Comparison of ENCODE assay signal across 28 cellular contexts in the genomic region with DNA sequence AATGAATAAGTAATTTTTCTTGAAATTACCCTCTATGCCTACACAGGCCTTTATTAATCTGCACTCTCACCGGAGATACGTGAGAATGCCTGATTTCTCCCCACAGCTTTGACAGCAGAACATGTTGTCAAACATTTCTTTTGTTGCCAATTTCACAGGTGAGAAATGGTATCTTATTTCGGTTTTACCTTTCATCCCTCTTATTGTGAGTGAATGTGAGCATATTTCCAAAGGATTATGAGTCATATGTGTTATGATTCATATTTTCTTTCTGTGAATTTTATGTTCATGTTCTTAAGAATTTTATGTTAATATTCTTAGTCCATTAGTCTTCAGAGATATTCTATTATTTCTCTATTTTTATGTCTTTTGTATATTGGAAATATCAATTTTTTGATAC.
"Had no signal": no experiment of that assay in that cellular context is flagged by ENCODE, and none has a peak within 500 bp of the region (broad histone marks: within the 10 kb centered on the region; RNA-seq: fewer than 3 reads in every experiment).

No MANE protein-coding gene starts in this region.

- ATAC-seq: left colon; left lung; lower lobe of right lung; natural killer cell; psoas muscle; right lobe of liver; stimulated activated naive B cell treated with anti-CD40 and anti-IgM and Interleukin-4, amounts not matched to agents 10 μg/mL and 1 μg/mL and 100 μg/mL, for 72 hours; stimulated activated naive CD8-positive, alpha-beta T cell treated with anti-CD3 and anti-CD28 coated beads, Interleukin-15, Interleukin-2, amounts not matched to agents 100 U/mL and 50 U/mL, for 24 hours; upper lobe of right lung had no signal

- H3K4me2 ChIP-seq: neural progenitor cell, smooth muscle cell had no signal

- DNase-seq: hippocampal formation; left colon; left lung; lower lobe of right lung; mammary epithelial cell; mesenchymal stem cell; naive B cell; natural killer cell; nephron progenitor cell; occipital lobe; psoas muscle; right lobe of liver; stimulated activated CD4-positive, alpha-beta T cell treated with anti-CD3 and anti-CD28 coated beads, Interleukin-1b, Interleukin-23, amount 100 ng/mL, for 48 hours; stimulated activated CD4-positive, alpha-beta T cell treated with anti-CD3 and anti-CD28 coated beads, Interleukin-4, amount 100 ng/mL, for 1 hour; stimulated activated naive B cell treated with anti-CD40 and anti-IgM and Interleukin-4, amounts not matched to agents 10 μg/mL and 1 μg/mL and 100 μg/mL, for 72 hours; stimulated activated naive CD8-positive, alpha-beta T cell treated with anti-CD3 and anti-CD28 coated beads, Interleukin-15, Interleukin-2, amounts not matched to agents 100 U/mL and 50 U/mL, for 24 hours; tibial artery; trophoblast cell; upper lobe of right lung had no signal

- H3K9ac ChIP-seq: neural progenitor cell, parathyroid adenoma had no signal

- H3K27ac Mint-ChIP-seq: naive B cell; natural killer cell; nephron progenitor cell; neural progenitor cell; stimulated activated naive B cell treated with anti-CD40 and anti-IgM and Interleukin-4, amounts not matched to agents 10 μg/mL and 1 μg/mL and 100 μg/mL, for 72 hours had no signal

- FAIRE-seq: keratinocyte, urothelium cell line had no signal

- H3K4me3 Mint-ChIP-seq: naive B cell; natural killer cell; nephron progenitor cell; neural progenitor cell; stimulated activated naive B cell treated with anti-CD40 and anti-IgM and Interleukin-4, amounts not matched to agents 10 μg/mL and 1 μg/mL and 100 μg/mL, for 72 hours had no signal

- H3K27me3 Mint-ChIP-seq: naive B cell; stimulated activated naive B cell treated with anti-CD40 and anti-IgM and Interleukin-4, amounts not matched to agents 10 μg/mL and 1 μg/mL and 100 μg/mL, for 72 hours had no signal

- H3K27ac ChIP-seq: left lung, lower lobe of right lung, neural progenitor cell, neutrophil, parathyroid adenoma, psoas muscle, right atrium auricular region, right lobe of liver, suprapubic skin, thoracic aorta, tibial artery, upper lobe of right lung had no signal

- H3K36me3 ChIP-seq: left lung, lower lobe of right lung, neural progenitor cell, neutrophil, right atrium auricular region, right lobe of liver, suprapubic skin, thoracic aorta, tibial artery, upper lobe of right lung had no signal

- H3K4me3 ChIP-seq: left lung, lower lobe of right lung, neural progenitor cell, psoas muscle, right atrium auricular region, right lobe of liver, smooth muscle cell, suprapubic skin, thoracic aorta, tibial artery, upper lobe of right lung had no signal

- H3K4me1 Mint-ChIP-seq: naive B cell; natural killer cell; nephron progenitor cell; neural progenitor cell; stimulated activated naive B cell treated with anti-CD40 and anti-IgM and Interleukin-4, amounts not matched to agents 10 μg/mL and 1 μg/mL and 100 μg/mL, for 72 hours had no signal

- H3K9me3 ChIP-seq: neutrophil, right lobe of liver, thoracic aorta, tibial artery had no signal

- H3K27me3 ChIP-seq: left lung, neural progenitor cell, neutrophil, right atrium auricular region, right lobe of liver, suprapubic skin, tibial artery, upper lobe of right lung had no signal

- H3K4me1 ChIP-seq: left lung, lower lobe of right lung, neural progenitor cell, parathyroid adenoma, psoas muscle, right atrium auricular region, right lobe of liver, suprapubic skin, tibial artery, upper lobe of right lung had no signal
